8 cellular contexts compared by ENCODE assay signal in the genomic region with DNA sequence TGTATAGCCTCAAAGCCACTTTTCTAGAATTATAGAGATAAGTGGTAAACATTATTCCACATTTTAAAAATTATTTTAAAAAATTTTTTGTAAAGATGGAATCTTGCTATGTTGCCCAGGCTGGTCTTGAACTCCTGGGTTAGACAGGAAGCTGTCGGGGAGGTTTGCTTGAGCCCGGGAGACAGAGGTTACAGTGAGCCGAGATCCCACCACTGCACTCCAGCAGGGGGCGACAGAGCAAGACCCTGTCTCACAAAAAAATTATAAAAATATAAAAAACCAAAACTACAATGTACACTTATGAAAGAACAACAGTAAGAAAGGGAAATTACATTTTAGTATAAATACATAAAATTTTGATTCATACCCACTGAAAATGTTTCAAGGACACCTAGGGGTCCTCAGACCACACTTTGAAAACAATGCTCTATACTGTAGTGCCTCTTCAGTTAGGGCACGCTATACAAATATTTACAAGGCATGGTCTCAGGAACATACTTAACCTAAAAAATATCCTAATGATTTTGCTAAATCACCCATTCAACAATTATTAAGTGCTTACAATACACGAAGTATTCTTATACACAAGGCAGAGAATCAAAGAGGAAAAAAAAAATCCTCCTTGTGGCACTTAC.
DNase-seq lines count a peak whose midpoint lies in the region; ATAC-seq and TF ChIP-seq lines count a peak whose summit lies in the region.

No MANE protein-coding gene starts in this region.

- ATAC-seq in naive thymus-derived CD8-positive, alpha-beta T cell = peak; percentile 83 to 92
- ATAC-seq in GM18511 (IDR thresholded peaks at IDR 0.05; ENCODE audit: unreplicated experiment) = no peak

- no peak for TF ChIP-seq EP300 in stomach (IDR thresholded peaks at IDR 0.05)

- H3K9me3 Mint-ChIP-seq in activated CD4-positive, alpha-beta T cell treated with anti-CD3 and anti-CD28 coated beads, Interleukin-2, amount 10 ng/mL, durations not matched to agents 7 days and 5 days = no peaks in the 10 kb centered on the region
- no peaks in the 10 kb centered on the region for H3K9me3 Mint-ChIP-seq in naive thymus-derived CD8-positive, alpha-beta T cell

- DNase-seq in BE2C (peak; percentile 61), LHCN-M2 (ENCODE audit: low read depth) (peak; percentile 55), dermis microvascular lymphatic vessel endothelial cell (ENCODE audit: low read depth in 2 of 2) (peak; percentile 22 to 65), stomach (peak; percentile 48), NCI-H2196 treated with DMSO at 0.1 percent for 48 hours (lab: John Stamatoyannopoulos, UW; ENCODE audit: unreplicated experiment) (no peak)
- DNase-seq in activated CD4-positive, alpha-beta T cell treated with anti-CD3 and anti-CD28 coated beads, Interleukin-2, amount 10 ng/mL, durations not matched to agents 7 days and 5 days = peak; percentile 76
- peak; percentile 44 to 85 (median 72) for DNase-seq in naive thymus-derived CD8-positive, alpha-beta T cell

- TF ChIP-seq POLR2A in stomach (IDR thresholded peaks at IDR 0.05) = no peak

- no peaks in the 10 kb centered on the region for H3K27me3 Mint-ChIP-seq in activated CD4-positive, alpha-beta T cell treated with anti-CD3 and anti-CD28 coated beads, Interleukin-2, amount 10 ng/mL, durations not matched to agents 7 days and 5 days
- no peaks in the 10 kb centered on the region for H3K27me3 Mint-ChIP-seq in naive thymus-derived CD8-positive, alpha-beta T cell

- POLR2A ChIA-PET in activated CD4-positive, alpha-beta T cell treated with anti-CD3 and anti-CD28 coated beads, Interleukin-2, amount 10 ng/mL, durations not matched to agents 7 days and 5 days (lab: Charles Lee) = interaction anchor here (0.8 kb wide), 1 partner anchor 120 kb away, joined by 3 read pairs; no protein-coding TSS in a partner anchor
- POLR2A ChIA-PET in naive thymus-derived CD8-positive, alpha-beta T cell (lab: Charles Lee) = interaction anchor here (1.0 to 1.4 kb wide), 3 partner anchors 66 to 121 kb away, joined by 3 to 4 read pairs (median 4); no protein-coding TSS in a partner anchor

- peak overlapping the region in 1 of 5 donors; percentile 20 for H3K27ac ChIP-seq in stomach

- TF ChIP-seq CTCF in BE2C (IDR thresholded peaks at IDR 0.05; ENCODE audit: low read depth, low read length) = peak; percentile 86
- TF ChIP-seq CTCF in stomach (IDR thresholded peaks at IDR 0.05) = peak in 4 of 7 experiments; percentile 27 to 75 (median 56)

- H3K4me3 Mint-ChIP-seq in activated CD4-positive, alpha-beta T cell treated with anti-CD3 and anti-CD28 coated beads, Interleukin-2, amount 10 ng/mL, durations not matched to agents 7 days and 5 days = no peak overlapping the region
- peak overlapping the region in 1 of 10 donors; percentile 29 for H3K4me3 Mint-ChIP-seq in naive thymus-derived CD8-positive, alpha-beta T cell

- intact Hi-C loops in stomach (cut with DNase I; ENCODE audit: low total_unique reads) = loop anchor here (10.0 kb wide), 1 partner anchor 109 kb away; the partner anchor contains the start of gene MRTFA

- no peak overlapping the region for H3K27ac Mint-ChIP-seq in activated CD4-positive, alpha-beta T cell treated with anti-CD3 and anti-CD28 coated beads, Interleukin-2, amount 10 ng/mL, durations not matched to agents 7 days and 5 days
- peak overlapping the region in 5 of 10 donors; percentile 1 to 77 (median 33) for H3K27ac Mint-ChIP-seq in naive thymus-derived CD8-positive, alpha-beta T cell

- H3K4me3 ChIP-seq in BE2C (ENCODE audit: low read depth, low read length) (no peak overlapping the region), stomach (no peak overlapping the region)

- no peaks in the 10 kb centered on the region for H3K27me3 ChIP-seq in BE2C
- no peaks in the 10 kb centered on the region for H3K27me3 ChIP-seq in stomach

- 40 to 49% (median 43%) methylated on average over 6 of the region's 6 CpGs for WGBS in stomach, 5 donors

- H3K4me1 Mint-ChIP-seq in activated CD4-positive, alpha-beta T cell treated with anti-CD3 and anti-CD28 coated beads, Interleukin-2, amount 10 ng/mL, durations not matched to agents 7 days and 5 days = peaks cover 42% of the 10 kb centered on the region
- peaks cover 17 to 44% (median 35%) of the 10 kb centered on the region in 4 donors for H3K4me1 Mint-ChIP-seq in naive thymus-derived CD8-positive, alpha-beta T cell

- H3K9me3 ChIP-seq in BE2C = no peaks in the 10 kb centered on the region; the same call in 1 of the 2 replicates
- H3K9me3 ChIP-seq in stomach = no peaks in the 10 kb centered on the region

- H3K36me3 ChIP-seq in BE2C (no peaks in the 10 kb centered on the region), stomach (no peaks in the 10 kb centered on the region)

- no peaks in the 10 kb centered on the region for H3K4me1 ChIP-seq in BE2C
- H3K4me1 ChIP-seq in stomach = peaks cover 7 to 48% (median 28%) of the 10 kb centered on the region in 4 donors

- CTCF ChIA-PET in activated CD4-positive, alpha-beta T cell treated with anti-CD3 and anti-CD28 coated beads, Interleukin-2, amount 10 ng/mL, durations not matched to agents 7 days and 5 days (lab: Charles Lee) = interaction anchor here (0.6 to 2.8 kb wide), 16 partner anchors 8 to 375 kb away, joined by 3 to 16 read pairs (median 4); partner anchors contain the start of gene MRTFA

- H3K36me3 Mint-ChIP-seq in activated CD4-positive, alpha-beta T cell treated with anti-CD3 and anti-CD28 coated beads, Interleukin-2, amount 10 ng/mL, durations not matched to agents 7 days and 5 days (ENCODE audit: low read depth) = peaks cover 5% of the 10 kb centered on the region
- peaks cover 0 to 11% (median 2%) of the 10 kb centered on the region in 3 donors for H3K36me3 Mint-ChIP-seq in naive thymus-derived CD8-positive, alpha-beta T cell
